Comparison of ENCODE assay signal across 8 cellular contexts in the genomic region with DNA sequence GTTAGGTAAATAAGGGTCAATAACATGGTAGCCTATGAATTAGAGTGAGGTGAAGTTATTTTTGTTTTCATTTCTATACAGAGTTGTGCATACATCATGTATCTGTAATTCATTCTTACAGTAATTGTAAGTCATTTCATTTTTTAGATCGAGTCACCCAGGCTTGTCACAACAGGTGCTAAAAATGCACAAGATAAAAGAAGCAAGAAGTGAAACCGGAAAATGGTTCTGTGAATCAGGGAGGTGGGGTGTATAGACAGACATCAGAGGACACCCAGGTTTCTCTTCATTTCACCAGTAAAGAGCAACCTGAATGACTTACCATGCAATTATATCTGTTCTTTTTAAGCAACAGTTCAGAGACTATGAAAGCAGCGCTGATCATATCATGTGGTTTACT. TPM values are rescaled to one million over a fixed set of nuclear protein-coding genes. Genes with fewer than 3 reads are reported as not detected.
A peak's percentile ranks its signal among the peaks of the same experiment; 100 is the strongest.
DNase-seq lines count a peak whose midpoint lies in the region; ATAC-seq and TF ChIP-seq lines count a peak whose summit lies in the region.

No MANE protein-coding gene starts in this region.

- H3K36me3 Mint-ChIP-seq in CD4-positive, alpha-beta T cell (ENCODE audit: low read depth) = no peaks in the 10 kb centered on the region
- H3K36me3 Mint-ChIP-seq in activated T-cell treated with anti-CD3 and anti-CD28 coated beads, Interleukin-2, amount 50 U/mL, for 72 hours (ENCODE audit: insufficient read depth in 2 of 2) = no peaks in the 10 kb centered on the region

- H3K27ac ChIP-seq in CD4-positive, alpha-beta T cell (ENCODE audit: low read depth, low read length) = peak overlapping the region; percentile 60

- intact Hi-C loops in CD4-positive, alpha-beta T cell (cut with DNase I, micrococcal nuclease) = loop anchor here in 1 of 2 experiments (1.0 kb wide), 1 partner anchor 20 kb away; no protein-coding TSS in a partner anchor

- peak; percentile 88 for ATAC-seq in CD4-positive, alpha-beta T cell (ENCODE audit: poor library complexity)
- peak; percentile 87 for ATAC-seq in GM19372 (IDR thresholded peaks at IDR 0.05; ENCODE audit: low read depth, unreplicated experiment)
- peak; percentile 92 for ATAC-seq in HG03280 (IDR thresholded peaks at IDR 0.05; ENCODE audit: unreplicated experiment)
- peak; percentile 90 to 91 for ATAC-seq in activated T-cell treated with anti-CD3 and anti-CD28 coated beads, Interleukin-2, amount 50 U/mL, for 72 hours (replicated peaks in 1 of 2)

- TF ChIP-seq CTCF in CD4-positive, alpha-beta T cell (IDR thresholded peaks at IDR 0.05) = no peak

- no peaks in the 10 kb centered on the region for H3K9me3 Mint-ChIP-seq in CD4-positive, alpha-beta T cell
- H3K9me3 Mint-ChIP-seq in activated T-cell treated with anti-CD3 and anti-CD28 coated beads, Interleukin-2, amount 50 U/mL, for 72 hours = no peaks in the 10 kb centered on the region

- no peaks in the 10 kb centered on the region for H3K27me3 ChIP-seq in CD4-positive, alpha-beta T cell (ENCODE audit: control insufficient read depth, insufficient read depth, low read length)

- H3K27me3 Mint-ChIP-seq in CD4-positive, alpha-beta T cell = no peaks in the 10 kb centered on the region
- H3K27me3 Mint-ChIP-seq in activated T-cell treated with anti-CD3 and anti-CD28 coated beads, Interleukin-2, amount 50 U/mL, for 72 hours (ENCODE audit: low read depth) = no peaks in the 10 kb centered on the region

- peaks cover 41% of the 10 kb centered on the region for H3K4me1 Mint-ChIP-seq in CD4-positive, alpha-beta T cell (ENCODE audit: low read depth)
- peaks cover 60% of the 10 kb centered on the region for H3K4me1 Mint-ChIP-seq in activated T-cell treated with anti-CD3 and anti-CD28 coated beads, Interleukin-2, amount 50 U/mL, for 72 hours (ENCODE audit: low read depth)

- peak overlapping the region; percentile 89 for H3K27ac Mint-ChIP-seq in CD4-positive, alpha-beta T cell
- H3K27ac Mint-ChIP-seq in activated T-cell treated with anti-CD3 and anti-CD28 coated beads, Interleukin-2, amount 50 U/mL, for 72 hours = peak overlapping the region; percentile 95

- in situ Hi-C loops in KBM-7 (cut with MboI; ENCODE audit: low pct_unique_long_range_greater_than_20kb, low sequenced_read_pairs) = no loop called here

- POLR2A ChIA-PET in CD4-positive, alpha-beta T cell (lab: Charles Lee) = interaction anchor here (0.8 to 2.5 kb wide), 4 partner anchors 28 to 259 kb away, joined by 3 to 14 read pairs (median 5); a partner anchor contains a TSS

- H3K9me3 ChIP-seq in CD4-positive, alpha-beta T cell (ENCODE audit: control insufficient read depth, low read length) = no peaks in the 10 kb centered on the region

- peak overlapping the region; percentile 81 for H3K4me3 Mint-ChIP-seq in CD4-positive, alpha-beta T cell
- peak overlapping the region; percentile 85 to 88 for H3K4me3 Mint-ChIP-seq in activated T-cell treated with anti-CD3 and anti-CD28 coated beads, Interleukin-2, amount 50 U/mL, for 72 hours

- peak in 1 of 10 experiments; percentile 13 for DNase-seq in CD4-positive, alpha-beta T cell
- peak; percentile 47 to 50 for DNase-seq in activated T-cell treated with anti-CD3 and anti-CD28 coated beads, Interleukin-2, amount 50 U/mL, for 72 hours
- peak in 2 of 3 experiments; percentile 13 to 29 for DNase-seq in stimulated activated CD4-positive, alpha-beta T cell treated with anti-CD3 and anti-CD28 coated beads, TNF-alpha, amount 100 ng/mL, for 24 hours (ENCODE audit: low read depth in 3 of 3)
- DNase-seq in HK-2 (ENCODE audit: unreplicated experiment) = no peak
- DNase-seq in 8988T = no peak
- DNase-seq in KBM-7 = no peak

- CTCF ChIA-PET in CD4-positive, alpha-beta T cell (lab: Charles Lee) = interaction anchor here (1.2 kb wide), 1 partner anchor 219 kb away, joined by 3 read pairs; a partner anchor contains a TSS

RNA-seq across cellular contexts. Expression of a gene that starts 27.6 kb away (rescaled TPM):
- 10 to 100 TPM; 10.2 to 12.3 TPM for total RNA-seq in CD4-positive, alpha-beta T cell
- 10 to 100 TPM; 20.3 to 22.8 TPM for total RNA-seq in activated T-cell treated with anti-CD3 and anti-CD28 coated beads, Interleukin-2, amount 50 U/mL, for 72 hours

Comparison
In these comparisons a context has a peak if more than half of its experiments do, and no peak if none do; other contexts are left out.
1. DNase-seq: peak in activated T-cell treated with anti-CD3 and anti-CD28 coated beads, Interleukin-2, amount 50 U/mL, for 72 hours (2 of 2) and stimulated activated CD4-positive, alpha-beta T cell treated with anti-CD3 and anti-CD28 coated beads, TNF-alpha, amount 100 ng/mL, for 24 hours (2 of 3); none in HK-2 (single experiment), 8988T (single experiment) and KBM-7 (single experiment).
2. Peak in every context shown above with its lines, with median percentiles within 50 percentile points of each other: ATAC-seq.